12 cellular contexts compared by ENCODE assay signal in the genomic region with DNA sequence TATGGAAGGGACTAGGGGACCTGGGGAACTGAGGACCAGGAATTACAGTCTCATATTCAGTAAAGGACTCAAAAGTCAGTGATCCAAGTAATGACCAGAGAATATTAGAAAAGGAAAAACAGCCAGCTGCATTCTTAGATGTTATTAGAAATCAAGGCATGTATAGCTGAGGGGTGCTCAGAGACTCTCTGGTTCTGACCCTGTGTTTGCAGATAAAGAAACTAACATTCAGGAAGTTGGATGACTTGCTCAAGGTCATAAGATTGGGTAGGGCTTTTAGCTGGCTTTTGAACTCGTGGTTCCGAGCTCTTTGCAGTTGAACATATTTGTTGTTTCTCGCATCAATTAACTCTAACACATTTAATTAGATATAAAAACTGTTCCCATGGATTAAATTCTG.
DNase-seq lines count a peak whose midpoint lies in the region; TF ChIP-seq lines count a peak whose summit lies in the region.
"Had no signal": no experiment of that assay in that cellular context is flagged by ENCODE, and none has a peak within 500 bp of the region (broad histone marks: within the 10 kb centered on the region; RNA-seq: fewer than 3 reads in every experiment).

No MANE protein-coding gene starts in this region.

- H4K20me1 ChIP-seq in KMS-11 (ENCODE audit: insufficient read depth) = no peaks in the 10 kb centered on the region

- H3K79me2 ChIP-seq in KMS-11 (ENCODE audit: insufficient read depth, low read depth) = no peaks in the 10 kb centered on the region; the same call in 1 of the 2 replicates

- H3K27me3 ChIP-seq in KMS-11 (ENCODE audit: insufficient read depth, low read depth) = no peaks in the 10 kb centered on the region
- no peaks in the 10 kb centered on the region for H3K27me3 ChIP-seq in neuronal stem cell (ENCODE audit: control insufficient read depth in 3 of 3, insufficient read depth in 3 of 3, low read depth in 1 of 3, low read length in 3 of 3)
- H3K27me3 ChIP-seq: tibial nerve had no signal

- H3K9me3 Mint-ChIP-seq in activated CD4-positive, alpha-beta T cell treated with anti-CD3 and anti-CD28 coated beads, Interleukin-2, amount 10 ng/mL, durations not matched to agents 24 days and 14 days = peaks cover 20% of the 10 kb centered on the region
- peaks cover 19% of the 10 kb centered on the region for H3K9me3 Mint-ChIP-seq in activated CD4-positive, alpha-beta memory T cell treated with anti-CD3 and anti-CD28 coated beads, Interleukin-2, amount 10 ng/mL, durations not matched to agents 7 days and 5 days

- no peak overlapping the region for H3K4ac ChIP-seq in neuronal stem cell (ENCODE audit: low read length)

- no peak overlapping the region for H2BK120ac ChIP-seq in neuronal stem cell (ENCODE audit: low read depth, low read length)

- H4K8ac ChIP-seq in neuronal stem cell (ENCODE audit: low read depth, low read length) = no peak overlapping the region

- no peak overlapping the region for H3K18ac ChIP-seq in neuronal stem cell (ENCODE audit: low read length)

- H3K4me3 ChIP-seq in KMS-11 (IDR thresholded peaks at IDR 0.05; ENCODE audit: insufficient read depth, low read depth, low read length) (no peak overlapping the region), neuronal stem cell (ENCODE audit: low read length in 2 of 2) (no peak overlapping the region)
- H3K4me3 ChIP-seq: tibial nerve had no signal

- TF ChIP-seq CTCF in KMS-11 (conservative IDR thresholded peaks at IDR 0.05; ENCODE audit: low read depth, low read length) = no peak

- H3K9me3 ChIP-seq in neuronal stem cell (replicated peaks in 1 of 2; ENCODE audit: control insufficient read depth in 2 of 2, insufficient read depth in 1 of 2, low read depth in 1 of 2, low read length in 2 of 2) = peaks cover 5 to 8% of the 10 kb centered on the region in 2 donors

- H2BK5ac ChIP-seq in neuronal stem cell (ENCODE audit: low read length) = no peak overlapping the region

- H2BK15ac ChIP-seq in neuronal stem cell (ENCODE audit: low read length) = no peak overlapping the region

- H3K4me1 Mint-ChIP-seq in activated CD4-positive, alpha-beta T cell treated with anti-CD3 and anti-CD28 coated beads, Interleukin-2, amount 10 ng/mL, durations not matched to agents 24 days and 14 days = peaks cover 60% of the 10 kb centered on the region
- H3K4me1 Mint-ChIP-seq in activated CD4-positive, alpha-beta memory T cell treated with anti-CD3 and anti-CD28 coated beads, Interleukin-2, amount 10 ng/mL, durations not matched to agents 7 days and 5 days = peaks cover 51% of the 10 kb centered on the region

- H3K9ac ChIP-seq in KMS-11 (peak overlapping the region; percentile 96; the same call in 1 of the 2 replicates), neuronal stem cell (ENCODE audit: low read depth, low read length, poor library complexity) (no peak overlapping the region)

- H2BK12ac ChIP-seq in neuronal stem cell (ENCODE audit: low read length) = no peak overlapping the region

- POLR2A ChIA-PET in activated CD4-positive, alpha-beta memory T cell treated with anti-CD3 and anti-CD28 coated beads, Interleukin-2, amount 10 ng/mL, durations not matched to agents 7 days and 5 days (lab: Charles Lee) = interaction anchor here (0.7 to 5.3 kb wide), 7 partner anchors 8 to 368 kb away, joined by 3 to 137 read pairs (median 3); a partner anchor contains a TSS

- peaks cover 12% of the 10 kb centered on the region for H3K36me3 Mint-ChIP-seq in activated CD4-positive, alpha-beta T cell treated with anti-CD3 and anti-CD28 coated beads, Interleukin-2, amount 10 ng/mL, durations not matched to agents 24 days and 14 days (ENCODE audit: low read depth)
- peaks cover 21% of the 10 kb centered on the region for H3K36me3 Mint-ChIP-seq in activated CD4-positive, alpha-beta memory T cell treated with anti-CD3 and anti-CD28 coated beads, Interleukin-2, amount 10 ng/mL, durations not matched to agents 7 days and 5 days (ENCODE audit: low read depth)
- H3K36me3 Mint-ChIP-seq: CD8-positive, alpha-beta T cell had no signal

- H3K27ac Mint-ChIP-seq in activated CD4-positive, alpha-beta T cell treated with anti-CD3 and anti-CD28 coated beads, Interleukin-2, amount 10 ng/mL, durations not matched to agents 24 days and 14 days = peak overlapping the region; percentile 90
- H3K27ac Mint-ChIP-seq in activated CD4-positive, alpha-beta memory T cell treated with anti-CD3 and anti-CD28 coated beads, Interleukin-2, amount 10 ng/mL, durations not matched to agents 7 days and 5 days = peak overlapping the region; percentile 84

- H3K4me2 ChIP-seq in KMS-11 (peak overlapping the region; percentile 93), neuronal stem cell (ENCODE audit: insufficient read depth, low read length, poor library complexity, severe bottlenecking) (no peak overlapping the region)

- H3K27ac ChIP-seq in KMS-11 (peak overlapping the region; percentile 99), neuronal stem cell (replicated peaks; ENCODE audit: low read length) (no peak overlapping the region)

- H3K27me3 Mint-ChIP-seq in activated CD4-positive, alpha-beta T cell treated with anti-CD3 and anti-CD28 coated beads, Interleukin-2, amount 10 ng/mL, durations not matched to agents 24 days and 14 days = no peaks in the 10 kb centered on the region
- no peaks in the 10 kb centered on the region for H3K27me3 Mint-ChIP-seq in activated CD4-positive, alpha-beta memory T cell treated with anti-CD3 and anti-CD28 coated beads, Interleukin-2, amount 10 ng/mL, durations not matched to agents 7 days and 5 days

- H2AK5ac ChIP-seq in neuronal stem cell (ENCODE audit: low read depth, low read length) = no peak overlapping the region

- no peaks in the 10 kb centered on the region for H3K79me1 ChIP-seq in neuronal stem cell (ENCODE audit: low read depth, low read length)

- no CpG with 5 or more reads among the region's 3 CpGs for WGBS in neuronal stem cell (ENCODE audit: extremely low coverage in 2 of 2, insufficient read length in 2 of 2, insufficient replicate concordance in 1 of 2), 2 donors

- intact Hi-C loops in activated CD4-positive, alpha-beta T cell treated with anti-CD3 and anti-CD28 coated beads, Interleukin-2, amount 10 ng/mL, durations not matched to agents 24 days and 14 days (cut with micrococcal nuclease) = loop anchor here (1.0 to 5.0 kb wide), 2 partner anchors 8 to 302 kb away; no protein-coding TSS in a partner anchor

- no peaks in the 10 kb centered on the region for H3K36me3 ChIP-seq in KMS-11 (ENCODE audit: insufficient read depth)
- H3K36me3 ChIP-seq in neuronal stem cell (replicated peaks in 1 of 2; ENCODE audit: control insufficient read depth in 2 of 2, insufficient read depth in 2 of 2, low read length in 2 of 2) = no peaks in the 10 kb centered on the region
- H3K36me3 ChIP-seq: tibial nerve had no signal

- peak; percentile 53 for DNase-seq in activated CD4-positive, alpha-beta T cell treated with anti-CD3 and anti-CD28 coated beads, Interleukin-2, amount 10 ng/mL, durations not matched to agents 24 days and 14 days
- DNase-seq in activated CD4-positive, alpha-beta T cell treated with anti-CD3 and anti-CD28 coated beads for 4 hours = no peak
- DNase-seq in activated CD4-positive, alpha-beta memory T cell treated with anti-CD3 and anti-CD28 coated beads, Interleukin-2, amount 10 ng/mL, durations not matched to agents 7 days and 5 days = no peak
- DNase-seq in neuronal stem cell (ENCODE audit: low spot score) (no peak), T-helper 9 cell (no peak), NCI-H1092 treated with DMSO at 0.1 percent for 48 hours (lab: John Stamatoyannopoulos, UW) (no peak)
- DNase-seq in stimulated activated CD4-positive, alpha-beta T cell treated with anti-CD3 and anti-CD28 coated beads, Interleukin-15, amount 100 ng/mL, for 24 hours = no peak
- DNase-seq: NCI-H2171, right cardiac atrium had no signal

- CTCF ChIA-PET in activated CD4-positive, alpha-beta memory T cell treated with anti-CD3 and anti-CD28 coated beads, Interleukin-2, amount 10 ng/mL, durations not matched to agents 7 days and 5 days (lab: Charles Lee) = interaction anchor here (0.8 to 5.6 kb wide), 4 partner anchors 9 to 182 kb away, joined by 3 to 102 read pairs (median 4); no protein-coding TSS in a partner anchor

- H4K91ac ChIP-seq in neuronal stem cell (ENCODE audit: low read depth, low read length, poor library complexity) = no peak overlapping the region

- H3K14ac ChIP-seq in neuronal stem cell (ENCODE audit: low read length) = no peak overlapping the region

- H3K4me1 ChIP-seq in KMS-11 (ENCODE audit: low read depth, poor library complexity, severe bottlenecking) (peaks cover 79% of the 10 kb centered on the region), neuronal stem cell (ENCODE audit: control insufficient read depth in 2 of 2, insufficient read depth in 1 of 2, low read depth in 1 of 2, low read length in 2 of 2) (peaks cover 3 to 4% of the 10 kb centered on the region in 2 donors)

- H3K23ac ChIP-seq in neuronal stem cell (ENCODE audit: low read depth, low read length, poor library complexity) = no peak overlapping the region

- H2AFZ ChIP-seq in KMS-11 (ENCODE audit: low read depth) (no peak overlapping the region), neuronal stem cell (ENCODE audit: low read length) (peak overlapping the region; percentile 36)

- peak overlapping the region; percentile 18 for H3K4me3 Mint-ChIP-seq in activated CD4-positive, alpha-beta T cell treated with anti-CD3 and anti-CD28 coated beads, Interleukin-2, amount 10 ng/mL, durations not matched to agents 24 days and 14 days
- no peak overlapping the region for H3K4me3 Mint-ChIP-seq in activated CD4-positive, alpha-beta memory T cell treated with anti-CD3 and anti-CD28 coated beads, Interleukin-2, amount 10 ng/mL, durations not matched to agents 7 days and 5 days
- H3K4me3 Mint-ChIP-seq: CD8-positive, alpha-beta T cell had no signal
